ENCODE assay signal across 8 cellular contexts in the genomic region with DNA sequence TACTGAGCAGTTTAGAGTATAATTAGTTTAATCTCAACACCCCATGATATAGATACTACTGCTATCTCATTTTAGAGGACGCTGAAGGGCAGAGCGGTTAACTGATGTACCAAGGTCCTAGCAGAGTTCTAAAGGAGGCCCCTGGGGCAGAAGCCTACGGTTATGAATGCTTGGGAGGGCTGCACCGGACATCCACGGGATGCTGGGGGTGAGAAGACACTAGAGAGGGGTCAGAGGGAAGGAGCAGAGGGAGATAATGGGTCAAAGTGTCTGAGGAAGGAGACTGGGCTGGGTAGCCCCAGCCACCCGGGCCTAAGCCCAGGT. TPM values are rescaled to one million over a fixed set of nuclear protein-coding genes. Genes with fewer than 3 reads are reported as not detected.
DNase-seq lines count a peak whose midpoint lies in the region; ATAC-seq and TF ChIP-seq lines count a peak whose summit lies in the region.

No MANE protein-coding gene starts in this region.

- intact Hi-C loops in activated T-helper 2 cell treated with anti-CD3 and anti-CD28 coated beads, Interferon-gamma antibody, Interleukin-2, Interleukin-4, amounts not matched to agents 10 μg/mL and 5 μg/mL and 100 μg/mL, durations not matched to agents 14 hours and 24 hours and 36 hours (cut with micrococcal nuclease), result loop anchor here (5.0 kb wide), 1 partner anchor 37 kb away; no protein-coding TSS in a partner anchor
- intact Hi-C loops in right lobe of liver (cut with DNase I) (no loop called here), vagina (cut with DNase I) (no loop called here)

- ATAC-seq in stimulated activated naive CD8-positive, alpha-beta T cell treated with anti-CD3 and anti-CD28 coated beads, Interleukin-15, Interleukin-2, amounts not matched to agents 100 U/mL and 50 U/mL, for 24 hours, result no peak
- no peak for ATAC-seq in right lobe of liver

- peaks cover 19% of the 10 kb centered on the region for H3K36me3 Mint-ChIP-seq in stimulated activated naive CD8-positive, alpha-beta T cell treated with anti-CD3 and anti-CD28 coated beads, Interleukin-15, Interleukin-2, amounts not matched to agents 100 ng/mL and 50 ng/mL, for 24 hours (ENCODE audit: low read depth)
- H3K36me3 Mint-ChIP-seq in activated T-helper 2 cell treated with anti-CD3 and anti-CD28 coated beads, Interferon-gamma antibody, Interleukin-2, Interleukin-4, amounts not matched to agents 10 μg/mL and 5 μg/mL and 100 μg/mL, durations not matched to agents 14 hours and 24 hours and 36 hours (ENCODE audit: low read depth), result peaks cover 25% of the 10 kb centered on the region

- H3K4me3 ChIP-seq in right lobe of liver, result peak overlapping the region; percentile 68 to 88 (median 78)
- H3K4me3 ChIP-seq in vagina, result peak overlapping the region; percentile 70 to 87

- H3K27ac Mint-ChIP-seq in stimulated activated naive CD8-positive, alpha-beta T cell treated with anti-CD3 and anti-CD28 coated beads, Interleukin-15, Interleukin-2, amounts not matched to agents 100 ng/mL and 50 ng/mL, for 24 hours, result peak overlapping the region; percentile 84
- peak overlapping the region; percentile 88 for H3K27ac Mint-ChIP-seq in activated T-helper 2 cell treated with anti-CD3 and anti-CD28 coated beads, Interferon-gamma antibody, Interleukin-2, Interleukin-4, amounts not matched to agents 10 μg/mL and 5 μg/mL and 100 μg/mL, durations not matched to agents 14 hours and 24 hours and 36 hours

- no peak for TF ChIP-seq POLR2A in right lobe of liver (IDR thresholded peaks at IDR 0.05)
- TF ChIP-seq POLR2A in vagina (IDR thresholded peaks at IDR 0.05), result no peak

- WGBS in right lobe of liver (ENCODE audit: insufficient coverage, low coverage, low lambda C conversion rate, missing lambda C conversion rate), result 28% methylated on average over 4 of the region's 6 CpGs

- no peaks in the 10 kb centered on the region for H3K9me3 ChIP-seq in right lobe of liver
- H3K9me3 ChIP-seq in vagina, result no peaks in the 10 kb centered on the region

- H3K4me1 Mint-ChIP-seq in stimulated activated naive CD8-positive, alpha-beta T cell treated with anti-CD3 and anti-CD28 coated beads, Interleukin-15, Interleukin-2, amounts not matched to agents 100 ng/mL and 50 ng/mL, for 24 hours (ENCODE audit: low read depth), result peaks cover 41% of the 10 kb centered on the region
- peaks cover 20% of the 10 kb centered on the region for H3K4me1 Mint-ChIP-seq in activated T-helper 2 cell treated with anti-CD3 and anti-CD28 coated beads, Interferon-gamma antibody, Interleukin-2, Interleukin-4, amounts not matched to agents 10 μg/mL and 5 μg/mL and 100 μg/mL, durations not matched to agents 14 hours and 24 hours and 36 hours (ENCODE audit: low read depth)

- H3K4me1 ChIP-seq in right lobe of liver (peaks cover 0 to 18% (median 7%) of the 10 kb centered on the region in 4 donors), vagina (peaks cover 23% of the 10 kb centered on the region)

- peaks cover 0 to 6% (median 0%) of the 10 kb centered on the region in 4 donors for H3K36me3 ChIP-seq in right lobe of liver
- no peaks in the 10 kb centered on the region for H3K36me3 ChIP-seq in vagina

- no peaks in the 10 kb centered on the region for H3K27me3 ChIP-seq in right lobe of liver
- no peaks in the 10 kb centered on the region for H3K27me3 ChIP-seq in vagina

- DNase-seq in stimulated activated naive CD8-positive, alpha-beta T cell treated with anti-CD3 and anti-CD28 coated beads, Interleukin-15, Interleukin-2, amounts not matched to agents 100 U/mL and 50 U/mL, for 24 hours, result no peak
- DNase-seq in activated T-helper 2 cell treated with anti-CD3 and anti-CD28 coated beads, Interferon-gamma antibody, Interleukin-2, Interleukin-4, amounts not matched to agents 10 μg/mL and 5 μg/mL and 100 μg/mL, durations not matched to agents 14 hours and 24 hours and 36 hours (ENCODE audit: low spot score), result no peak
- DNase-seq in right lobe of liver, result peak in 1 of 3 donors; percentile 38
- no peak for DNase-seq in vagina (ENCODE audit: extremely low spot score in 2 of 2)
- no peak for DNase-seq in glomerular visceral epithelial cell (ENCODE audit: extremely low spot score)
- no peak for DNase-seq in NCI-H2029 treated with DMSO at 0.1 percent for 48 hours (lab: John Stamatoyannopoulos, UW)
- DNase-seq in SW 1271 (lab: John Stamatoyannopoulos, UW), result no peak

- peak overlapping the region; percentile 99 for H3K4me3 Mint-ChIP-seq in stimulated activated naive CD8-positive, alpha-beta T cell treated with anti-CD3 and anti-CD28 coated beads, Interleukin-15, Interleukin-2, amounts not matched to agents 100 ng/mL and 50 ng/mL, for 24 hours
- peak overlapping the region; percentile 98 for H3K4me3 Mint-ChIP-seq in activated T-helper 2 cell treated with anti-CD3 and anti-CD28 coated beads, Interferon-gamma antibody, Interleukin-2, Interleukin-4, amounts not matched to agents 10 μg/mL and 5 μg/mL and 100 μg/mL, durations not matched to agents 14 hours and 24 hours and 36 hours (ENCODE audit: low read depth)

- peak overlapping the region in 1 of 3 donors; percentile 60 for H3K27ac ChIP-seq in right lobe of liver
- H3K27ac ChIP-seq in vagina, result peak overlapping the region; percentile 72

- no peaks in the 10 kb centered on the region for H3K27me3 Mint-ChIP-seq in stimulated activated naive CD8-positive, alpha-beta T cell treated with anti-CD3 and anti-CD28 coated beads, Interleukin-15, Interleukin-2, amounts not matched to agents 100 ng/mL and 50 ng/mL, for 24 hours
- no peaks in the 10 kb centered on the region for H3K27me3 Mint-ChIP-seq in activated T-helper 2 cell treated with anti-CD3 and anti-CD28 coated beads, Interferon-gamma antibody, Interleukin-2, Interleukin-4, amounts not matched to agents 10 μg/mL and 5 μg/mL and 100 μg/mL, durations not matched to agents 14 hours and 24 hours and 36 hours (ENCODE audit: low read depth)

- TF ChIP-seq CTCF in right lobe of liver (IDR thresholded peaks at IDR 0.05), result no peak
- no peak for TF ChIP-seq CTCF in vagina (IDR thresholded peaks at IDR 0.05)

- no peaks in the 10 kb centered on the region for H3K9me3 Mint-ChIP-seq in stimulated activated naive CD8-positive, alpha-beta T cell treated with anti-CD3 and anti-CD28 coated beads, Interleukin-15, Interleukin-2, amounts not matched to agents 100 ng/mL and 50 ng/mL, for 24 hours
- no peaks in the 10 kb centered on the region for H3K9me3 Mint-ChIP-seq in activated T-helper 2 cell treated with anti-CD3 and anti-CD28 coated beads, Interferon-gamma antibody, Interleukin-2, Interleukin-4, amounts not matched to agents 10 μg/mL and 5 μg/mL and 100 μg/mL, durations not matched to agents 14 hours and 24 hours and 36 hours

RNA-seq across cellular contexts. Expression of a gene that starts 1.6 kb away (rescaled TPM):
- total RNA-seq in activated T-helper 2 cell treated with anti-CD3 and anti-CD28 coated beads, Interferon-gamma antibody, Interleukin-2, Interleukin-4, amounts not matched to agents 10 μg/mL and 5 μg/mL and 100 μg/mL, durations not matched to agents 14 hours and 24 hours and 36 hours, result 40.4 and 42.1 TPM in 2 replicates
- total RNA-seq in right lobe of liver (10 to 100 TPM in 4 of 6 experiments, 1 to 10 TPM in 2; 5.7 to 16.0 (median 13.1) TPM), vagina (6.6 TPM)

RNA-seq across cellular contexts. Expression of a gene that starts 56.3 kb away (rescaled TPM):
- total RNA-seq in activated T-helper 2 cell treated with anti-CD3 and anti-CD28 coated beads, Interferon-gamma antibody, Interleukin-2, Interleukin-4, amounts not matched to agents 10 μg/mL and 5 μg/mL and 100 μg/mL, durations not matched to agents 14 hours and 24 hours and 36 hours, result 69.0 and 73.2 TPM in 2 replicates
- total RNA-seq in right lobe of liver (10 to 100 TPM; 26.1 to 34.5 (median 29.8) TPM), vagina (21.9 TPM)
